32 cellular contexts compared by ENCODE assay signal in the genomic region with DNA sequence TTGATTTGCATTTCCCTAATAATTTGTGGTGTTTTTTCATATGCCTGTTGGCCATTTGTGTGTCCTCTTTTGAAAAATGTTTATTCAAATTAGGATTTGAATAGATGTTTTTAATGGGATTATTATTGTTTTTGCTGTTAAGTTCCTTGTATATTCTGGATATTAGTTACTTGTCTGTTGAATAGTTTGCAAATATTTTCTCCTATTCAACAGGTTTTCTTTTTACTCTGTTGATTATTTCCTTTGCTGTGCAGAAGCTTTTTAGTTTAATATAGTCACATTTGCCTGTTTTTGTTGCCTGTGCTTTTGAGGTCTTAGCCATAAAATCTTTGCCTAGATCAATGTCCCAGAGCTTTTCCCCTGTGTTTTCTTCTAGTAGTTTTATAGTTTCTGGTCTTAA.
"Had no signal": no experiment of that assay in that cellular context is flagged by ENCODE, and none has a peak within 500 bp of the region (broad histone marks: within the 10 kb centered on the region; RNA-seq: fewer than 3 reads in every experiment).

No MANE protein-coding gene starts in this region.

- H3K27ac Mint-ChIP-seq: activated CD8-positive, alpha-beta T cell treated with anti-CD3 and anti-CD28 coated beads, Interleukin-2, amount 10 ng/mL, durations not matched to agents 7 days and 5 days; activated T-helper 2 cell treated with anti-CD3 and anti-CD28 coated beads, Interferon-gamma antibody, Interleukin-2, Interleukin-4, amounts not matched to agents 10 μg/mL and 5 μg/mL and 100 μg/mL, durations not matched to agents 14 hours and 24 hours and 36 hours; brain; T-helper 1 cell treated with Interleukin-12 subunit alpha and Interleukin-12 subunit beta and Interleukin-4 antibody, amounts not matched to agents 30 μg/mL and 1 μg/mL, for 36 hours; WTC11 had no signal

- DNase-seq: activated CD4-positive, alpha-beta T cell treated with anti-CD3 and anti-CD28 coated beads for 48 hours; activated CD4-positive, alpha-beta T cell treated with anti-CD3 and anti-CD28 coated beads, Interleukin-2, amount 50 U/mL, for 4 hours; activated CD4-positive, CD25-positive, alpha-beta regulatory T cell treated with anti-CD3 and anti-CD28 coated beads, Interleukin-2, amount 50 U/mL, for 72 hours; activated CD8-positive, alpha-beta memory T cell treated with anti-CD3 and anti-CD28 coated beads, Interleukin-2, amount 50 U/mL, for 48 hours; activated CD8-positive, alpha-beta T cell treated with anti-CD3 and anti-CD28 coated beads, Interleukin-2, amount 10 ng/mL, durations not matched to agents 7 days and 5 days; activated gamma-delta T cell treated with Interleukin-2 at 50 U/mL for 16 hours; activated naive CD4-positive, alpha-beta T cell treated with anti-CD3 and anti-CD28 coated beads, Interleukin-2, amount 50 U/mL, for 16 hours; activated T-cell treated with anti-CD3 and anti-CD28 coated beads, Interleukin-2, amount 50 U/mL, for 48 hours; amygdala; cerebellar nuclear complex; Kasumi-1; NCI-H1048; NCI-H146; NCI-H2029; NCI-H345; NCI-H510A; NCI-H69; NK-92 treated with Interleukin-12 subunit alpha and Interleukin-12 subunit beta, amount 100 ng/mL, for 24 hours; Peyer's patch; Right ventricle myocardium superior; T-helper 9 cell had no signal

- H3K4me3 Mint-ChIP-seq: activated CD8-positive, alpha-beta T cell treated with anti-CD3 and anti-CD28 coated beads, Interleukin-2, amount 10 ng/mL, durations not matched to agents 7 days and 5 days; brain; T-helper 1 cell treated with Interleukin-12 subunit alpha and Interleukin-12 subunit beta and Interleukin-4 antibody, amounts not matched to agents 30 μg/mL and 1 μg/mL, for 36 hours; WTC11 had no signal

- FAIRE-seq: astrocyte, colon, K562 had no signal

- H3K9me3 Mint-ChIP-seq: activated T-helper 2 cell treated with anti-CD3 and anti-CD28 coated beads, Interferon-gamma antibody, Interleukin-2, Interleukin-4, amounts not matched to agents 10 μg/mL and 5 μg/mL and 100 μg/mL, durations not matched to agents 14 hours and 24 hours and 36 hours; T-helper 1 cell treated with Interleukin-12 subunit alpha and Interleukin-12 subunit beta and Interleukin-4 antibody, amounts not matched to agents 30 μg/mL and 1 μg/mL, for 36 hours; WTC11 had no signal

- ATAC-seq: activated CD8-positive, alpha-beta T cell treated with anti-CD3 and anti-CD28 coated beads, Interleukin-2, amount 10 ng/mL, durations not matched to agents 7 days and 5 days; K562; SK-N-SH treated with all-trans-retinoic acid at 6 μM for 48 hours; WTC11 had no signal

- H3K27me3 Mint-ChIP-seq: brain had no signal

- H3K27me3 ChIP-seq: cardiac muscle cell, Peyer's patch, SJSA1 had no signal

- H3K9me3 ChIP-seq: Peyer's patch, SJSA1 had no signal

- H3K4me3 ChIP-seq: cardiac muscle cell, K562, Peyer's patch, SJSA1 had no signal

- H3K4me1 Mint-ChIP-seq: WTC11 had no signal

- H3K27ac ChIP-seq: cardiac muscle cell, RWPE1, SJSA1 had no signal
